11 cellular contexts compared by ENCODE assay signal in genomic region chr12:12534134-12534866, GRCh38. TPM values are rescaled to one million over a fixed set of nuclear protein-coding genes. Genes with fewer than 3 reads are reported as not detected.
A peak's percentile ranks its signal among the peaks of the same experiment; 100 is the strongest.
DNase-seq lines count a peak whose midpoint lies in the region; ATAC-seq and TF ChIP-seq lines count a peak whose summit lies in the region.
"Had no signal": no experiment of that assay in that cellular context is flagged by ENCODE, and none has a peak within 500 bp of the region (broad histone marks: within the 10 kb centered on the region; RNA-seq: fewer than 3 reads in every experiment).

No MANE protein-coding gene starts in this region.

- H3K27ac ChIP-seq in upper lobe of left lung (peak overlapping the region; percentile 50 to 76 (median 68)), coronary artery (peak overlapping the region in 1 of 2 donors; percentile 25)

- H3K27me3 Mint-ChIP-seq in activated naive CD4-positive, alpha-beta T cell treated with anti-CD3 and anti-CD28 coated beads for 36 hours (ENCODE audit: low read depth), result no peaks in the 10 kb centered on the region
- H3K27me3 Mint-ChIP-seq in activated naive CD8-positive, alpha-beta T cell treated with anti-CD3 and anti-CD28 coated beads, Interleukin-2, amount 50 U/mL, for 24 hours, result no peaks in the 10 kb centered on the region

- CTCF ChIA-PET in activated naive CD4-positive, alpha-beta T cell treated with anti-CD3 and anti-CD28 coated beads for 36 hours (lab: Charles Lee), result no interaction called here

- H3K9me3 ChIP-seq in mucosa of descending colon (no peaks in the 10 kb centered on the region), upper lobe of left lung (no peaks in the 10 kb centered on the region)

- H3K36me3 Mint-ChIP-seq in activated naive CD4-positive, alpha-beta T cell treated with anti-CD3 and anti-CD28 coated beads for 36 hours (ENCODE audit: low read depth), result peaks cover 7% of the 10 kb centered on the region
- H3K36me3 Mint-ChIP-seq in activated naive CD8-positive, alpha-beta T cell treated with anti-CD3 and anti-CD28 coated beads, Interleukin-2, amount 50 U/mL, for 24 hours (ENCODE audit: low read depth), result peaks cover 12% of the 10 kb centered on the region

- intact Hi-C loops in activated naive CD4-positive, alpha-beta T cell treated with anti-CD3 and anti-CD28 coated beads for 36 hours (cut with micrococcal nuclease), result no loop called here
- intact Hi-C loops in mucosa of descending colon (cut with DNase I, micrococcal nuclease), result no loop called here

- TF ChIP-seq EP300 in upper lobe of left lung (IDR thresholded peaks at IDR 0.05), result no peak

- peaks cover 38% of the 10 kb centered on the region for H3K4me1 ChIP-seq in mucosa of descending colon (ENCODE audit: low read depth)
- peaks cover 4 to 43% (median 21%) of the 10 kb centered on the region in 4 donors for H3K4me1 ChIP-seq in upper lobe of left lung

- peak; percentile 78 for ATAC-seq in activated naive CD8-positive, alpha-beta T cell treated with anti-CD3 and anti-CD28 coated beads, Interleukin-2, amount 50 U/mL, for 24 hours
- ATAC-seq in mucosa of descending colon (peak; percentile 61), upper lobe of left lung (ENCODE audit: low FRiP score in 2 of 2) (no peak), GM18867 (IDR thresholded peaks at IDR 0.05; ENCODE audit: unreplicated experiment) (no peak)

- TF ChIP-seq CTCF in mucosa of descending colon (IDR thresholded peaks at IDR 0.05), result no peak
- TF ChIP-seq CTCF in upper lobe of left lung (IDR thresholded peaks at IDR 0.05), result no peak
- TF ChIP-seq CTCF in coronary artery (IDR thresholded peaks at IDR 0.05), result no peak

- no peak for TF ChIP-seq POLR2A in upper lobe of left lung (IDR thresholded peaks at IDR 0.05)

- peak overlapping the region; percentile 85 for H3K27ac Mint-ChIP-seq in activated naive CD4-positive, alpha-beta T cell treated with anti-CD3 and anti-CD28 coated beads for 36 hours
- peak overlapping the region; percentile 82 for H3K27ac Mint-ChIP-seq in activated naive CD8-positive, alpha-beta T cell treated with anti-CD3 and anti-CD28 coated beads, Interleukin-2, amount 50 U/mL, for 24 hours

- H3K36me3 ChIP-seq in mucosa of descending colon (ENCODE audit: low read depth), result no peaks in the 10 kb centered on the region
- H3K36me3 ChIP-seq in upper lobe of left lung, result peaks cover 0 to under 1% (median 0%) of the 10 kb centered on the region in 4 donors

- H3K4me3 ChIP-seq in mucosa of descending colon, result no peak overlapping the region
- H3K4me3 ChIP-seq in upper lobe of left lung, result no peak overlapping the region
- no peak overlapping the region for H3K4me3 ChIP-seq in coronary artery

- DNase-seq in activated naive CD4-positive, alpha-beta T cell treated with anti-CD3 and anti-CD28 coated beads for 36 hours, result no peak
- no peak for DNase-seq in activated naive CD4-positive, alpha-beta T cell treated with anti-CD3 and anti-CD28 coated beads, Interleukin-2, amount 50 U/mL, for 16 hours
- no peak for DNase-seq in activated naive CD8-positive, alpha-beta T cell treated with anti-CD3 and anti-CD28 coated beads, Interleukin-2, amount 50 U/mL, for 24 hours
- DNase-seq in mucosa of descending colon (no peak), upper lobe of left lung (no peak), coronary artery (ENCODE audit: low spot score) (no peak)
- DNase-seq in stimulated activated naive CD4-positive, alpha-beta T cell treated with Interleukin-2 at 50 U/mL for 16 hours (lab: John Stamatoyannopoulos, UW), result no peak
- DNase-seq: kidney glomerular epithelial cell, NCI-H1694, retina had no signal

- no peak overlapping the region for H3K4me3 Mint-ChIP-seq in activated naive CD4-positive, alpha-beta T cell treated with anti-CD3 and anti-CD28 coated beads for 36 hours
- H3K4me3 Mint-ChIP-seq in activated naive CD8-positive, alpha-beta T cell treated with anti-CD3 and anti-CD28 coated beads, Interleukin-2, amount 50 U/mL, for 24 hours, result no peak overlapping the region

- peaks cover 41% of the 10 kb centered on the region for H3K4me1 Mint-ChIP-seq in activated naive CD4-positive, alpha-beta T cell treated with anti-CD3 and anti-CD28 coated beads for 36 hours (ENCODE audit: low read depth)
- H3K4me1 Mint-ChIP-seq in activated naive CD8-positive, alpha-beta T cell treated with anti-CD3 and anti-CD28 coated beads, Interleukin-2, amount 50 U/mL, for 24 hours, result peaks cover 39% of the 10 kb centered on the region

- 82 to 86% methylated on average over 8 of the region's 8 CpGs for WGBS in upper lobe of left lung, 2 donors

- no peaks in the 10 kb centered on the region for H3K27me3 ChIP-seq in upper lobe of left lung

- no peaks in the 10 kb centered on the region for H3K9me3 Mint-ChIP-seq in activated naive CD4-positive, alpha-beta T cell treated with anti-CD3 and anti-CD28 coated beads for 36 hours
- peaks cover 5% of the 10 kb centered on the region for H3K9me3 Mint-ChIP-seq in activated naive CD8-positive, alpha-beta T cell treated with anti-CD3 and anti-CD28 coated beads, Interleukin-2, amount 50 U/mL, for 24 hours

RNA-seq across cellular contexts. Expression of gene DUSP16, which starts 28.4 kb away (rescaled TPM):
- total RNA-seq in activated naive CD4-positive, alpha-beta T cell treated with anti-CD3 and anti-CD28 coated beads for 36 hours, result 10 to 100 TPM; 45.7 to 47.2 TPM
- 10 to 100 TPM; 42.3 to 61.8 (median 42.9) TPM for total RNA-seq in mucosa of descending colon
- 10 to 100 TPM; 23.7 to 51.6 (median 41.7) TPM for total RNA-seq in upper lobe of left lung

Comparison
In these comparisons a context has a peak if more than half of its experiments do, and no peak if none do; other contexts are left out.
1. ATAC-seq: peak in activated naive CD8-positive, alpha-beta T cell treated with anti-CD3 and anti-CD28 coated beads, Interleukin-2, amount 50 U/mL, for 24 hours (single experiment) and mucosa of descending colon (single experiment); none in upper lobe of left lung (0 of 2) and GM18867 (single experiment).